Comparison of ENCODE assay signal across 1 cellular context in the genomic region with DNA sequence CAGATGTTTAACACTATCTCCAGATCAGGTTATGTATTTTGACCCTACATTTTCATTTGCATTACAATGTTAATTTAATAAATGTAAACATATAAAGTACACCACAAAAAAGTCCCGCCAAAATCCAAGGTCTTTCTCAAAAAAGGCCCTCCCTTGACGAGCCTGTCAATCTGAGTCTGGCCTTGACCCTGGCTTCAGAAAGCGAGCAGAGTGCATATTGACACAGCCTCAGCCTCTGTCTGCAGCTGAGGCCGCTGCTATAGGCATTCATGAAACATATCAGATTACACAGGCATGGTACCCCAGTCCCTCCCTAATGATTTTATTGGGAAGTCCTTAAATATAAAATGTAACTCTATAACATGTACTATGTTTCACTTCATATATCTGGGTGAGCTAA.
TF ChIP-seq lines count a peak whose summit lies in the region.

No MANE protein-coding gene starts in this region.

TF ChIP-seq in HepG2, 621 proteins besides CTCF, POLR2A, EP300 and RAD21 (continued from another document and continues in another):
- TF ChIP-seq, protein P1, sequence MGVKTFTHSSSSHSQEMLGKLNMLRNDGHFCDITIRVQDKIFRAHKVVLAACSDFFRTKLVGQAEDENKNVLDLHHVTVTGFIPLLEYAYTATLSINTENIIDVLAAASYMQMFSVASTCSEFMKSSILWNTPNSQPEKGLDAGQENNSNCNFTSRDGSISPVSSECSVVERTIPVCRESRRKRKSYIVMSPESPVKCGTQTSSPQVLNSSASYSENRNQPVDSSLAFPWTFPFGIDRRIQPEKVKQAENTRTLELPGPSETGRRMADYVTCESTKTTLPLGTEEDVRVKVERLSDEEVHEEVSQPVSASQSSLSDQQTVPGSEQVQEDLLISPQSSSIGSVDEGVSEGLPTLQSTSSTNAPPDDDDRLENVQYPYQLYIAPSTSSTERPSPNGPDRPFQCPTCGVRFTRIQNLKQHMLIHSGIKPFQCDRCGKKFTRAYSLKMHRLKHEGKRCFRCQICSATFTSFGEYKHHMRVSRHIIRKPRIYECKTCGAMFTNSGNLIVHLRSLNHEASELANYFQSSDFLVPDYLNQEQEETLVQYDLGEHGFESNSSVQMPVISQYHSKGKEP (CRISPR knock-in tag; IDR thresholded peaks at IDR 0.05), result no peak
- TF ChIP-seq RXRA (CRISPR knock-in tag; IDR thresholded peaks at IDR 0.05) (peak; percentile 93; the same call in 1 of the 2 replicates), NCOR1 (IDR thresholded peaks at IDR 0.05; ENCODE audit: borderline replicate concordance, low read length) (peak; percentile 93; the same call in 1 of the 2 replicates), TBL1XR1 (IDR thresholded peaks at IDR 0.05; ENCODE audit: borderline replicate concordance, low read length, partially characterized antibody) (peak; percentile 83), ZHX1 (CRISPR knock-in tag; IDR thresholded peaks at IDR 0.05; ENCODE audit: low read depth) (no peak), REST (IDR thresholded peaks at IDR 0.05; ENCODE audit: borderline replicate concordance in 1 of 2, low read depth in 1 of 2, low read length in 2 of 2) (0 out of 4 replicates have a peak, but pooled peaks of 1 of the 2 experiments have one; percentile 19), ZNF230 (CRISPR knock-in tag; IDR thresholded peaks at IDR 0.05) (no peak), TFDP1 (CRISPR knock-in tag; IDR thresholded peaks at IDR 0.05; ENCODE audit: borderline replicate concordance) (peak; percentile 51; the same call in 1 of the 2 replicates), PRPF4 (IDR thresholded peaks at IDR 0.05; ENCODE audit: low read depth, low read length, poor library complexity, severe bottlenecking) (no peak), FOSL2 (CRISPR knock-in tag; IDR thresholded peaks at IDR 0.05) (peak; percentile 64), GFI1 (CRISPR knock-in tag; IDR thresholded peaks at IDR 0.05; ENCODE audit: borderline replicate concordance) (peak; percentile 80), KLF11 (CRISPR knock-in tag; IDR thresholded peaks at IDR 0.05) (no peak), MXI1 (IDR thresholded peaks at IDR 0.05; ENCODE audit: borderline replicate concordance, low read depth, low read length) (no peak; the same call in 2 of the 3 replicates), ASH2L (IDR thresholded peaks at IDR 0.05; ENCODE audit: insufficient read length, low read depth, low read length) (no peak), HOXA9 (CRISPR knock-in tag; IDR thresholded peaks at IDR 0.05; ENCODE audit: borderline replicate concordance) (no peak), CHCHD3 (CRISPR knock-in tag; IDR thresholded peaks at IDR 0.05) (no peak), HMG20A (CRISPR knock-in tag; IDR thresholded peaks at IDR 0.05; ENCODE audit: borderline replicate concordance) (peak; percentile 88), MEIS2 (CRISPR knock-in tag; IDR thresholded peaks at IDR 0.05) (peak; percentile 98), HMGXB4 (CRISPR knock-in tag; IDR thresholded peaks at IDR 0.05; ENCODE audit: borderline replicate concordance in 1 of 2, low read depth in 1 of 2) (0 out of 4 replicates have a peak, but pooled peaks of 1 of the 2 experiments have one; percentile 19), ZNF331 (CRISPR knock-in tag; IDR thresholded peaks at IDR 0.05) (peak; percentile 62; the same call in 1 of the 2 replicates), ARID5B (CRISPR knock-in tag; IDR thresholded peaks at IDR 0.05) (peak; percentile 91), IRF2 (CRISPR knock-in tag; IDR thresholded peaks at IDR 0.05) (peak; percentile 74), NCOA2 (CRISPR knock-in tag; IDR thresholded peaks at IDR 0.05) (peak; percentile 93), FOXJ3 (CRISPR knock-in tag; IDR thresholded peaks at IDR 0.05; ENCODE audit: borderline replicate concordance) (peak; percentile 53; the same call in 1 of the 2 replicates), KMT2A (CRISPR knock-in tag; IDR thresholded peaks at IDR 0.05) (no peak), CREM (IDR thresholded peaks at IDR 0.05) (peak; percentile 82), CREM (CRISPR knock-in tag; IDR thresholded peaks at IDR 0.05) (no peak)
- TF ChIP-seq, protein P2, sequence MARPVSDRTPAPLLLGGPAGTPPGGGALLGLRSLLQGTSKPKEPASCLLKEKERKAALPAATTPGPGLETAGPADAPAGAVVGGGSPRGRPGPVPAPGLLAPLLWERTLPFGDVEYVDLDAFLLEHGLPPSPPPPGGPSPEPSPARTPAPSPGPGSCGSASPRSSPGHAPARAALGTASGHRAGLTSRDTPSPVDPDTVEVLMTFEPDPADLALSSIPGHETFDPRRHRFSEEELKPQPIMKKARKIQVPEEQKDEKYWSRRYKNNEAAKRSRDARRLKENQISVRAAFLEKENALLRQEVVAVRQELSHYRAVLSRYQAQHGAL (CRISPR knock-in tag; IDR thresholded peaks at IDR 0.05; ENCODE audit: not compliant biosample characterization), result no peak
- TF ChIP-seq, protein P3, sequence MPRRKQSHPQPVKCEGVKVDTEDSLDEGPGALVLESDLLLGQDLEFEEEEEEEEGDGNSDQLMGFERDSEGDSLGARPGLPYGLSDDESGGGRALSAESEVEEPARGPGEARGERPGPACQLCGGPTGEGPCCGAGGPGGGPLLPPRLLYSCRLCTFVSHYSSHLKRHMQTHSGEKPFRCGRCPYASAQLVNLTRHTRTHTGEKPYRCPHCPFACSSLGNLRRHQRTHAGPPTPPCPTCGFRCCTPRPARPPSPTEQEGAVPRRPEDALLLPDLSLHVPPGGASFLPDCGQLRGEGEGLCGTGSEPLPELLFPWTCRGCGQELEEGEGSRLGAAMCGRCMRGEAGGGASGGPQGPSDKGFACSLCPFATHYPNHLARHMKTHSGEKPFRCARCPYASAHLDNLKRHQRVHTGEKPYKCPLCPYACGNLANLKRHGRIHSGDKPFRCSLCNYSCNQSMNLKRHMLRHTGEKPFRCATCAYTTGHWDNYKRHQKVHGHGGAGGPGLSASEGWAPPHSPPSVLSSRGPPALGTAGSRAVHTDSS (CRISPR knock-in tag; conservative IDR thresholded peaks at IDR 0.05), result no peak
- TF ChIP-seq, protein P4, sequence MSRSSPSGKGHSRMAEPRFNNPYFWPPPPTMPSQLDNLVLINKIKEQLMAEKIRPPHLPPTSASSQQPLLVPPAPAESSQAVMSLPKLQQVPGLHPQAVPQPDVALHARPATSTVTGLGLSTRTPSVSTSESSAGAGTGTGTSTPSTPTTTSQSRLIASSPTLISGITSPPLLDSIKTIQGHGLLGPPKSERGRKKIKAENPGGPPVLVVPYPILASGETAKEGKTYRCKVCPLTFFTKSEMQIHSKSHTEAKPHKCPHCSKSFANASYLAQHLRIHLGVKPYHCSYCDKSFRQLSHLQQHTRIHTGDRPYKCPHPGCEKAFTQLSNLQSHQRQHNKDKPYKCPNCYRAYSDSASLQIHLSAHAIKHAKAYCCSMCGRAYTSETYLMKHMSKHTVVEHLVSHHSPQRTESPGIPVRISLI (CRISPR knock-in tag; IDR thresholded peaks at IDR 0.05; ENCODE audit: borderline replicate concordance), result no peak
- TF ChIP-seq, protein P5, sequence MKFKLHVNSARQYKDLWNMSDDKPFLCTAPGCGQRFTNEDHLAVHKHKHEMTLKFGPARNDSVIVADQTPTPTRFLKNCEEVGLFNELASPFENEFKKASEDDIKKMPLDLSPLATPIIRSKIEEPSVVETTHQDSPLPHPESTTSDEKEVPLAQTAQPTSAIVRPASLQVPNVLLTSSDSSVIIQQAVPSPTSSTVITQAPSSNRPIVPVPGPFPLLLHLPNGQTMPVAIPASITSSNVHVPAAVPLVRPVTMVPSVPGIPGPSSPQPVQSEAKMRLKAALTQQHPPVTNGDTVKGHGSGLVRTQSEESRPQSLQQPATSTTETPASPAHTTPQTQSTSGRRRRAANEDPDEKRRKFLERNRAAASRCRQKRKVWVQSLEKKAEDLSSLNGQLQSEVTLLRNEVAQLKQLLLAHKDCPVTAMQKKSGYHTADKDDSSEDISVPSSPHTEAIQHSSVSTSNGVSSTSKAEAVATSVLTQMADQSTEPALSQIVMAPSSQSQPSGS (CRISPR knock-in tag; IDR thresholded peaks at IDR 0.05), result 0 out of 2 replicates have a peak, but pooled peaks have one; percentile 36
